1 cellular context compared by ENCODE assay signal in genomic region chr10:72272689-72273409, GRCh38.
TF ChIP-seq lines count a peak whose summit lies in the region.

No MANE protein-coding gene starts in this region.

TF ChIP-seq in K562, 482 proteins besides CTCF, POLR2A, EP300 and RAD21 (continued from another document and continues in another):
- TF ChIP-seq, protein P1, sequence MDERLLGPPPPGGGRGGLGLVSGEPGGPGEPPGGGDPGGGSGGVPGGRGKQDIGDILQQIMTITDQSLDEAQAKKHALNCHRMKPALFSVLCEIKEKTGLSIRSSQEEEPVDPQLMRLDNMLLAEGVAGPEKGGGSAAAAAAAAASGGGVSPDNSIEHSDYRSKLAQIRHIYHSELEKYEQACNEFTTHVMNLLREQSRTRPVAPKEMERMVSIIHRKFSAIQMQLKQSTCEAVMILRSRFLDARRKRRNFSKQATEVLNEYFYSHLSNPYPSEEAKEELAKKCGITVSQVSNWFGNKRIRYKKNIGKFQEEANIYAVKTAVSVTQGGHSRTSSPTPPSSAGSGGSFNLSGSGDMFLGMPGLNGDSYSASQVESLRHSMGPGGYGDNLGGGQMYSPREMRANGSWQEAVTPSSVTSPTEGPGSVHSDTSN (CRISPR knock-in tag; IDR thresholded peaks at IDR 0.05; ENCODE audit: low read depth) = no peak
- TF ChIP-seq, protein P1 (tag; conservative IDR thresholded peaks at IDR 0.05; ENCODE audit: low read depth) = no peak; the same call in 1 of the 2 replicates
- no peak for TF ChIP-seq ZNF316 (IDR thresholded peaks at IDR 0.05)
- peak; percentile 56 for TF ChIP-seq SAP30 (IDR thresholded peaks at IDR 0.05; ENCODE audit: borderline replicate concordance, insufficient read depth, low read depth, low read length, poor library complexity, severe bottlenecking)
- TF ChIP-seq ZNF77 (CRISPR knock-in tag; IDR thresholded peaks at IDR 0.05) = no peak
- TF ChIP-seq CAMTA2 (CRISPR knock-in tag; conservative IDR thresholded peaks at IDR 0.05) = no peak
- no peak for TF ChIP-seq ZNF197 (CRISPR knock-in tag; IDR thresholded peaks at IDR 0.05; ENCODE audit: low read depth)
- TF ChIP-seq, protein P2, sequence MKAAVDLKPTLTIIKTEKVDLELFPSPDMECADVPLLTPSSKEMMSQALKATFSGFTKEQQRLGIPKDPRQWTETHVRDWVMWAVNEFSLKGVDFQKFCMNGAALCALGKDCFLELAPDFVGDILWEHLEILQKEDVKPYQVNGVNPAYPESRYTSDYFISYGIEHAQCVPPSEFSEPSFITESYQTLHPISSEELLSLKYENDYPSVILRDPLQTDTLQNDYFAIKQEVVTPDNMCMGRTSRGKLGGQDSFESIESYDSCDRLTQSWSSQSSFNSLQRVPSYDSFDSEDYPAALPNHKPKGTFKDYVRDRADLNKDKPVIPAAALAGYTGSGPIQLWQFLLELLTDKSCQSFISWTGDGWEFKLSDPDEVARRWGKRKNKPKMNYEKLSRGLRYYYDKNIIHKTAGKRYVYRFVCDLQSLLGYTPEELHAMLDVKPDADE (conservative IDR thresholded peaks at IDR 0.05; ENCODE audit: control insufficient read depth, low read depth, low read length) = peak; percentile 76
- peak; percentile 67; the same call in 1 of the 2 replicates for TF ChIP-seq ZNF431 (CRISPR knock-in tag; IDR thresholded peaks at IDR 0.05)
- TF ChIP-seq ZNF507 (tag; conservative IDR thresholded peaks at IDR 0.05) = no peak
- TF ChIP-seq NFATC3 (IDR thresholded peaks at IDR 0.05) = no peak; the same call in 1 of the 2 replicates
- peak; percentile 68 for TF ChIP-seq FOXP4 (CRISPR knock-in tag; IDR thresholded peaks at IDR 0.05; ENCODE audit: borderline replicate concordance)
- TF ChIP-seq TEAD1 (CRISPR knock-in tag; IDR thresholded peaks at IDR 0.05) = peak; percentile 14 to 86; a peak in 3 of 4 replicates
- TF ChIP-seq PURB (CRISPR knock-in tag; IDR thresholded peaks at IDR 0.05; ENCODE audit: low read depth) = no peak
- TF ChIP-seq ZNF696 (CRISPR knock-in tag; conservative IDR thresholded peaks at IDR 0.05) = peak; percentile 69; the same call in 1 of the 2 replicates
- no peak for TF ChIP-seq SAFB2 (IDR thresholded peaks at IDR 0.05; ENCODE audit: borderline replicate concordance, low read depth, low read length, severe bottlenecking)
- TF ChIP-seq ZC3H8 (IDR thresholded peaks at IDR 0.05) = no peak
- TF ChIP-seq ZFX (CRISPR knock-in tag; IDR thresholded peaks at IDR 0.05) = no peak
- TF ChIP-seq ZFPM2 (CRISPR knock-in tag; IDR thresholded peaks at IDR 0.05) = 0 out of 2 replicates have a peak, but pooled peaks have one; percentile 8
- TF ChIP-seq PCBP2 (IDR thresholded peaks at IDR 0.05; ENCODE audit: low read depth, low read length, poor library complexity, severe bottlenecking) = no peak
- peak; percentile 62 to 70; a peak in 3 of 4 replicates for TF ChIP-seq NRF1 (conservative IDR thresholded peaks at IDR 0.05 in 1 of 2, IDR thresholded peaks at IDR 0.05 in 1 of 2)
- no peak for TF ChIP-seq NFIC (IDR thresholded peaks at IDR 0.05)
- no peak for TF ChIP-seq ZNF644 (tag; IDR thresholded peaks at IDR 0.05; ENCODE audit: low read depth)
- TF ChIP-seq ZBTB8A (IDR thresholded peaks at IDR 0.05; ENCODE audit: partially characterized antibody) = no peak
- TF ChIP-seq TBL1XR1 (IDR thresholded peaks at IDR 0.05; ENCODE audit: low read length in 2 of 2) = peak in 1 of 2 experiments; percentile 96; a peak in 2 of 4 replicates
- TF ChIP-seq HMGXB4 (CRISPR knock-in tag; IDR thresholded peaks at IDR 0.05) = no peak
- peak; percentile 51; the same call in 1 of the 2 replicates for TF ChIP-seq ZNF668 (CRISPR knock-in tag; IDR thresholded peaks at IDR 0.05)
- TF ChIP-seq SP1 (CRISPR knock-in tag; IDR thresholded peaks at IDR 0.05) = peak; percentile 91
- TF ChIP-seq ZNF280B (CRISPR knock-in tag; IDR thresholded peaks at IDR 0.05) = 0 out of 2 replicates have a peak, but pooled peaks have one; percentile 72
- no peak for TF ChIP-seq ZNF41 (CRISPR knock-in tag; conservative IDR thresholded peaks at IDR 0.05)
- TF ChIP-seq, protein P3, sequence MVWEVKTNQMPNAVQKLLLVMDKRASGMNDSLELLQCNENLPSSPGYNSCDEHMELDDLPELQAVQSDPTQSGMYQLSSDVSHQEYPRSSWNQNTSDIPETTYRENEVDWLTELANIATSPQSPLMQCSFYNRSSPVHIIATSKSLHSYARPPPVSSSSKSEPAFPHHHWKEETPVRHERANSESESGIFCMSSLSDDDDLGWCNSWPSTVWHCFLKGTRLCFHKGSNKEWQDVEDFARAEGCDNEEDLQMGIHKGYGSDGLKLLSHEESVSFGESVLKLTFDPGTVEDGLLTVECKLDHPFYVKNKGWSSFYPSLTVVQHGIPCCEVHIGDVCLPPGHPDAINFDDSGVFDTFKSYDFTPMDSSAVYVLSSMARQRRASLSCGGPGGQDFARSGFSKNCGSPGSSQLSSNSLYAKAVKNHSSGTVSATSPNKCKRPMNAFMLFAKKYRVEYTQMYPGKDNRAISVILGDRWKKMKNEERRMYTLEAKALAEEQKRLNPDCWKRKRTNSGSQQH (CRISPR knock-in tag; IDR thresholded peaks at IDR 0.05) = peak; percentile 79
- peak; percentile 29; the same call in 1 of the 2 replicates for TF ChIP-seq RHOXF2B (CRISPR knock-in tag; conservative IDR thresholded peaks at IDR 0.05)
- TF ChIP-seq ZNF263 (CRISPR knock-in tag; IDR thresholded peaks at IDR 0.05; ENCODE audit: borderline replicate concordance) = peak; percentile 67; the same call in 1 of the 2 replicates
- no peak for TF ChIP-seq SIN3B (IDR thresholded peaks at IDR 0.05; ENCODE audit: low read depth)
- peak; percentile 99 for TF ChIP-seq ZNF830 (CRISPR knock-in tag; IDR thresholded peaks at IDR 0.05)
- TF ChIP-seq DACH1 (IDR thresholded peaks at IDR 0.05; ENCODE audit: partially characterized antibody) = no peak
- TF ChIP-seq TCF3 (CRISPR knock-in tag; IDR thresholded peaks at IDR 0.05) = peak; percentile 99
- no peak for TF ChIP-seq XRCC4 (IDR thresholded peaks at IDR 0.05; ENCODE audit: extremely low read depth, insufficient read depth, insufficient read length)
- TF ChIP-seq ZNF583 (CRISPR knock-in tag; IDR thresholded peaks at IDR 0.05) = 0 out of 2 replicates have a peak, but pooled peaks have one; percentile 5
- TF ChIP-seq MYC (IDR thresholded peaks at IDR 0.05; ENCODE audit: low read depth, low read length) = peak; percentile 96
- peak; percentile 96 for TF ChIP-seq MYC (CRISPR knock-in tag; IDR thresholded peaks at IDR 0.05; ENCODE audit: borderline replicate concordance, low read depth)
- TF ChIP-seq FOXA3 (CRISPR knock-in tag; conservative IDR thresholded peaks at IDR 0.05 in 1 of 2, IDR thresholded peaks at IDR 0.05 in 1 of 2) = peak in 1 of 2 experiments; percentile 82; a peak in 2 of 4 replicates
- TF ChIP-seq SMARCA4 (IDR thresholded peaks at IDR 0.05) = no peak; the same call in 1 of the 2 replicates
- TF ChIP-seq, protein P4, sequence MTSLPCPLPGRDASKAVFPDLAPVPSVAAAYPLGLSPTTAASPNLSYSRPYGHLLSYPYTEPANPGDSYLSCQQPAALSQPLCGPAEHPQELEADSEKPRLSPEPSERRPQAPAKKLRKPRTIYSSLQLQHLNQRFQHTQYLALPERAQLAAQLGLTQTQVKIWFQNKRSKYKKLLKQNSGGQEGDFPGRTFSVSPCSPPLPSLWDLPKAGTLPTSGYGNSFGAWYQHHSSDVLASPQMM (CRISPR knock-in tag; IDR thresholded peaks at IDR 0.05) = no peak
- TF ChIP-seq, protein P5, sequence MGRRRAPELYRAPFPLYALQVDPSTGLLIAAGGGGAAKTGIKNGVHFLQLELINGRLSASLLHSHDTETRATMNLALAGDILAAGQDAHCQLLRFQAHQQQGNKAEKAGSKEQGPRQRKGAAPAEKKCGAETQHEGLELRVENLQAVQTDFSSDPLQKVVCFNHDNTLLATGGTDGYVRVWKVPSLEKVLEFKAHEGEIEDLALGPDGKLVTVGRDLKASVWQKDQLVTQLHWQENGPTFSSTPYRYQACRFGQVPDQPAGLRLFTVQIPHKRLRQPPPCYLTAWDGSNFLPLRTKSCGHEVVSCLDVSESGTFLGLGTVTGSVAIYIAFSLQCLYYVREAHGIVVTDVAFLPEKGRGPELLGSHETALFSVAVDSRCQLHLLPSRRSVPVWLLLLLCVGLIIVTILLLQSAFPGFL (CRISPR knock-in tag; IDR thresholded peaks at IDR 0.05) = no peak
- TF ChIP-seq NR4A1 (CRISPR knock-in tag; IDR thresholded peaks at IDR 0.05) = peak; percentile 28; the same call in 1 of the 2 replicates
- TF ChIP-seq NR4A1 (tag; IDR thresholded peaks at IDR 0.05) = peak; percentile 77; the same call in 1 of the 2 replicates
- no peak; the same call in 1 of the 2 replicates for TF ChIP-seq RAD51 (IDR thresholded peaks at IDR 0.05; ENCODE audit: borderline replicate concordance, low read depth)
- TF ChIP-seq ZBTB49 (CRISPR knock-in tag; IDR thresholded peaks at IDR 0.05; ENCODE audit: borderline replicate concordance) = no peak
- TF ChIP-seq ZNF3 (CRISPR knock-in tag; IDR thresholded peaks at IDR 0.05) = no peak
- TF ChIP-seq CHD1 (IDR thresholded peaks at IDR 0.05; ENCODE audit: low read length) = peak; percentile 99
- TF ChIP-seq, protein P6, sequence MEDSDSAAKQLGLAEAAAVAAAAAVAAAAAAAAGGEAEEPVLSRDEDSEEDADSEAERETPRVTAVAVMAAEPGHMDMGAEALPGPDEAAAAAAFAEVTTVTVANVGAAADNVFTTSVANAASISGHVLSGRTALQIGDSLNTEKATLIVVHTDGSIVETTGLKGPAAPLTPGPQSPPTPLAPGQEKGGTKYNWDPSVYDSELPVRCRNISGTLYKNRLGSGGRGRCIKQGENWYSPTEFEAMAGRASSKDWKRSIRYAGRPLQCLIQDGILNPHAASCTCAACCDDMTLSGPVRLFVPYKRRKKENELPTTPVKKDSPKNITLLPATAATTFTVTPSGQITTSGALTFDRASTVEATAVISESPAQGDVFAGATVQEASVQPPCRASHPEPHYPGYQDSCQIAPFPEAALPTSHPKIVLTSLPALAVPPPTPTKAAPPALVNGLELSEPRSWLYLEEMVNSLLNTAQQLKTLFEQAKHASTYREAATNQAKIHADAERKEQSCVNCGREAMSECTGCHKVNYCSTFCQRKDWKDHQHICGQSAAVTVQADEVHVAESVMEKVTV (CRISPR knock-in tag; IDR thresholded peaks at IDR 0.05) = peak; percentile 21; the same call in 1 of the 2 replicates
- peak; percentile 88 for TF ChIP-seq GABPB1 (CRISPR knock-in tag; IDR thresholded peaks at IDR 0.05)
